ENCODE assay signal across 10 cellular contexts in genomic region chr3:168093229-168093628, GRCh38. TPM values are rescaled to one million over a fixed set of nuclear protein-coding genes. Genes with fewer than 3 reads are reported as not detected.
DNase-seq lines count a peak whose midpoint lies in the region; ATAC-seq, FAIRE-seq and TF ChIP-seq lines count a peak whose summit lies in the region.
"Had no signal": no experiment of that assay in that cellular context is flagged by ENCODE, and none has a peak within 500 bp of the region (broad histone marks: within the 10 kb centered on the region; RNA-seq: fewer than 3 reads in every experiment).

No MANE protein-coding gene starts in this region.

- no peaks in the 10 kb centered on the region for H4K20me1 ChIP-seq in mammary epithelial cell (ENCODE audit: insufficient read depth, low read length)

- no peak for TF ChIP-seq POLR2A in A549 (IDR thresholded peaks at IDR 0.05; ENCODE audit: low read length)

- H3K9ac ChIP-seq in HUES64 (ENCODE audit: low read depth, low read length) (no peak overlapping the region), mammary epithelial cell (ENCODE audit: insufficient read depth, low read length) (no peak overlapping the region)

- H3K9me3 ChIP-seq in A549 (no peaks in the 10 kb centered on the region), HUES64 (ENCODE audit: insufficient read depth, low read depth, low read length) (no peaks in the 10 kb centered on the region), mammary epithelial cell (replicated peaks; ENCODE audit: insufficient read depth, low read length) (no peaks in the 10 kb centered on the region)

- no TSS peak for BruUV-seq in mammary epithelial cell (replicated peaks; lab: Mats Ljungman, UMichigan)

- no peak for FAIRE-seq in A549 (lab: Jason Lieb, UNC)

- no peak for DNase-seq in A549 (ENCODE audit: low read depth in 1 of 2, low spot score in 1 of 2)
- no peak for DNase-seq in mammary epithelial cell
- peak; percentile 18 for DNase-seq in midbrain (lab: John Stamatoyannopoulos, UW)
- no peak for DNase-seq in Ammon's horn (ENCODE audit: low spot score)
- DNase-seq in HuH-7 (ENCODE audit: low spot score) = no peak
- DNase-seq: COR-L47, NCI-H526 had no signal

- H3K4me2 ChIP-seq in A549 = peak overlapping the region; percentile 72
- H3K4me2 ChIP-seq in mammary epithelial cell (ENCODE audit: insufficient read depth, low read depth, low read length) = peak overlapping the region; percentile 94

- TF ChIP-seq EP300 in A549 (IDR thresholded peaks at IDR 0.05) = no peak

- POLR2A ChIA-PET in A549 (lab: Yijun Ruan, JAX) = no interaction called here

- intact Hi-C loops in mammary epithelial cell (cut with micrococcal nuclease) = loop anchor here (10.0 kb wide), 1 partner anchor 358 kb away; the partner anchor contains the start of genes PDCD10 and SERPINI1

- 86% methylated on average over 2 of the region's 2 CpGs for WGBS in A549 (ENCODE audit: missing lambda C conversion rate)
- 80% methylated on average over 2 of the region's 2 CpGs for WGBS in HUES64
- 97% methylated on average over 2 of the region's 2 CpGs for WGBS in mammary epithelial cell (ENCODE audit: low coverage, missing lambda C conversion rate)

- peak overlapping the region; percentile 76; the same call in 1 of the 3 replicates for H3K4me3 ChIP-seq in A549
- H3K4me3 ChIP-seq in HUES64 (ENCODE audit: low read length) = peak overlapping the region; percentile 87; the same call in 1 of the 2 replicates
- peak overlapping the region in 2 of 3 experiments; percentile 75 to 88 for H3K4me3 ChIP-seq in mammary epithelial cell (replicated peaks in 1 of 3; ENCODE audit: insufficient read depth in 1 of 3, low read depth in 2 of 3, low read length in 3 of 3)

- dilution Hi-C loops in mammary epithelial cell (cut with HindIII; ENCODE audit: low sequenced_read_pairs) = no loop called here

- TF ChIP-seq RAD21 in A549 (conservative IDR thresholded peaks at IDR 0.05 in 1 of 2, IDR thresholded peaks at IDR 0.05 in 1 of 2) = no peak

- no peak overlapping the region for H2AFZ ChIP-seq in mammary epithelial cell (ENCODE audit: low read depth, low read length)

- in situ Hi-C loops in mammary epithelial cell (cut with MboI; ENCODE audit: low sequenced_read_pairs in 2 of 2) = no loop called here

- H3K4me1 ChIP-seq in A549 (peaks cover 59% of the 10 kb centered on the region), HUES64 (ENCODE audit: insufficient read depth, low read length) (peaks cover 52% of the 10 kb centered on the region), mammary epithelial cell (ENCODE audit: insufficient read depth, low read length) (peaks cover 16% of the 10 kb centered on the region)

- no peaks in the 10 kb centered on the region for H3K27me3 ChIP-seq in HUES64 (ENCODE audit: insufficient read depth, low read length)
- no peaks in the 10 kb centered on the region for H3K27me3 ChIP-seq in mammary epithelial cell (ENCODE audit: insufficient read depth, low read length)

- H3K79me2 ChIP-seq in mammary epithelial cell (ENCODE audit: insufficient read depth, low read length) = peaks cover 69% of the 10 kb centered on the region

- 0 out of 6 replicates have a peak overlapping the region, but pooled peaks of 1 of the 2 experiments have one; percentile 15 for H3K27ac ChIP-seq in A549
- H3K27ac ChIP-seq in HUES64 (ENCODE audit: low read depth, low read length) = no peak overlapping the region
- H3K27ac ChIP-seq in mammary epithelial cell (ENCODE audit: insufficient read depth, low read depth, low read length) = no peak overlapping the region

- ATAC-seq in A549 (no peak), HG03135 (IDR thresholded peaks at IDR 0.05; ENCODE audit: unreplicated experiment) (no peak), GM18907 (IDR thresholded peaks at IDR 0.05; ENCODE audit: unreplicated experiment) (no peak)

- TF ChIP-seq CTCF in A549 (IDR thresholded peaks at IDR 0.05) = no peak
- TF ChIP-seq CTCF in mammary epithelial cell (conservative IDR thresholded peaks at IDR 0.05 in 1 of 2, IDR thresholded peaks at IDR 0.05 in 1 of 2; ENCODE audit: extremely low read depth in 1 of 2, insufficient read depth in 1 of 2, low read depth in 1 of 2, low read length in 2 of 2) = no peak

- CTCF ChIA-PET in A549 (lab: Yijun Ruan, JAX) = interaction anchor here (1.3 kb wide), 1 partner anchor 38 kb away, joined by 3 read pairs; no protein-coding TSS in a partner anchor
- CTCF ChIA-PET in mammary epithelial cell (lab: Charles Lee; ENCODE audit: low non-redundant PET) = no interaction called here

- no peaks in the 10 kb centered on the region for H3K36me3 ChIP-seq in HUES64 (ENCODE audit: insufficient read depth, low read length)
- no peaks in the 10 kb centered on the region for H3K36me3 ChIP-seq in mammary epithelial cell (ENCODE audit: insufficient read depth, low read length)

TF ChIP-seq in A549, 52 proteins besides CTCF, POLR2A, EP300 and RAD21:
- TF ChIP-seq RARB (CRISPR knock-in tag; IDR thresholded peaks at IDR 0.05) = no peak
- TF ChIP-seq GATA3 (IDR thresholded peaks at IDR 0.05; ENCODE audit: borderline replicate concordance) = no peak
- TF ChIP-seq HDAC2 (IDR thresholded peaks at IDR 0.05) = no peak
- no peak for TF ChIP-seq FOSB (CRISPR knock-in tag; IDR thresholded peaks at IDR 0.05)
- no peak for TF ChIP-seq CBX2 (IDR thresholded peaks at IDR 0.05; ENCODE audit: borderline replicate concordance, low read depth)
- TF ChIP-seq SREBF2 (IDR thresholded peaks at IDR 0.05) = no peak
- TF ChIP-seq TP53 (CRISPR knock-in tag; IDR thresholded peaks at IDR 0.05) = no peak
- TF ChIP-seq FOSL2 (IDR thresholded peaks at IDR 0.05) = no peak
- no peak for TF ChIP-seq FOSL2 (CRISPR knock-in tag; IDR thresholded peaks at IDR 0.05)
- TF ChIP-seq MYC (IDR thresholded peaks at IDR 0.05; ENCODE audit: borderline replicate concordance, low read length) = no peak
- no peak for TF ChIP-seq SMC3 (IDR thresholded peaks at IDR 0.05)
- TF ChIP-seq HOXA7 (CRISPR knock-in tag; IDR thresholded peaks at IDR 0.05) = no peak
- no peak for TF ChIP-seq CHD2 (IDR thresholded peaks at IDR 0.05; ENCODE audit: low read length, partially characterized antibody)
- TF ChIP-seq NR3C1 (IDR thresholded peaks at IDR 0.05) = no peak
- TF ChIP-seq, protein P1, sequence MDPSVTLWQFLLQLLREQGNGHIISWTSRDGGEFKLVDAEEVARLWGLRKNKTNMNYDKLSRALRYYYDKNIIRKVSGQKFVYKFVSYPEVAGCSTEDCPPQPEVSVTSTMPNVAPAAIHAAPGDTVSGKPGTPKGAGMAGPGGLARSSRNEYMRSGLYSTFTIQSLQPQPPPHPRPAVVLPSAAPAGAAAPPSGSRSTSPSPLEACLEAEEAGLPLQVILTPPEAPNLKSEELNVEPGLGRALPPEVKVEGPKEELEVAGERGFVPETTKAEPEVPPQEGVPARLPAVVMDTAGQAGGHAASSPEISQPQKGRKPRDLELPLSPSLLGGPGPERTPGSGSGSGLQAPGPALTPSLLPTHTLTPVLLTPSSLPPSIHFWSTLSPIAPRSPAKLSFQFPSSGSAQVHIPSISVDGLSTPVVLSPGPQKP (IDR thresholded peaks at IDR 0.05; ENCODE audit: low read depth, low read length) = no peak
- TF ChIP-seq EHF (CRISPR knock-in tag; IDR thresholded peaks at IDR 0.05) = no peak
- no peak for TF ChIP-seq HOXB5 (CRISPR knock-in tag; IDR thresholded peaks at IDR 0.05)
- TF ChIP-seq, protein P2, sequence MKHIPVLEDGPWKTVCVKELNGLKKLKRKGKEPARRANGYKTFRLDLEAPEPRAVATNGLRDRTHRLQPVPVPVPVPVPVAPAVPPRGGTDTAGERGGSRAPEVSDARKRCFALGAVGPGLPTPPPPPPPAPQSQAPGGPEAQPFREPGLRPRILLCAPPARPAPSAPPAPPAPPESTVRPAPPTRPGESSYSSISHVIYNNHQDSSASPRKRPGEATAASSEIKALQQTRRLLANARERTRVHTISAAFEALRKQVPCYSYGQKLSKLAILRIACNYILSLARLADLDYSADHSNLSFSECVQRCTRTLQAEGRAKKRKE (CRISPR knock-in tag; IDR thresholded peaks at IDR 0.05; ENCODE audit: low read depth) = no peak

RNA-seq across cellular contexts. Expression of gene GOLIM4, which starts 2.5 kb away (rescaled TPM):
- polyA plus RNA-seq in A549 (2011; rRNA removed) = 13.8 and 22.4 TPM in 2 replicates
- 11.4 and 13.9 TPM in 2 replicates for polyA plus RNA-seq in A549 (2012; cell fraction: cytosol; rRNA removed)
- polyA plus RNA-seq in A549 (2012; cell fraction: nucleus; rRNA removed) = 8.3 and 10.1 TPM in 2 replicates
- polyA plus RNA-seq in A549 (2017; fragmentation: RNase III; extraction: RNeasy Plus Mini Kit Qiagen cat#74134 plus additional on column Dnase treatment) = 23.1 to 24.1 TPM (median 23.6 TPM) in 3 replicates
- 15.6 and 21.0 TPM in 2 replicates for polyA minus RNA-seq in A549 (2011; rRNA and poly(A)+ RNA removed)
- polyA plus RNA-seq in HUES64 (2013, experiment 1 of 2) = 24.5 TPM
- 29.0 TPM for polyA plus RNA-seq in HUES64 (2013, experiment 2 of 2)
- 10 to 100 TPM; 31.4 to 31.7 TPM for total RNA-seq in mammary epithelial cell
- polyA plus RNA-seq in mammary epithelial cell = 23.1 TPM
- polyA minus RNA-seq in mammary epithelial cell = 21.3 TPM
